2 cellular contexts compared by ENCODE assay signal in the genomic region with DNA sequence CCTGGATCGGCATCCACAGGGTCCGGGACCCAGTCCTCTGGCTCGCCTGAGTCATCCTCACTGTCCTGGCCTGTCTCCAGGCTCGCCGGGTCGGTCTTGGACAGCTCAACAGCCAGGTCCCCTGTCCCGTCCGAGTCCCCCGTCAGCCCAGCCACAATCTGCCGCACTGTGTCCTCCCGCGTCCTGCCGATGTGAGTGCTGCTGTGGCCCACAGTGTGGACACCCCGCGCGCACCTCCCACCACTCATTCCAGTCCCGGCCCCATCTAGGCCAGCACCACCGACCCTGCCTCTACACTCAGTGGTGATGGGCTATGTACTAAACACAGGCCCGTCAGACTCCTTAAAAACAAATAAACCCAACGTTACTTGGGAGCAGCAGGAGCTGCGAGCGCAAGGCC.
A peak's percentile ranks its signal among the peaks of the same experiment; 100 is the strongest.
TF ChIP-seq lines count a peak whose summit lies in the region.

No MANE protein-coding gene starts in this region.

TF ChIP-seq in K562, 482 proteins besides CTCF, POLR2A, EP300 and RAD21:
- TF ChIP-seq HLTF (IDR thresholded peaks at IDR 0.05): no peak
- TF ChIP-seq ZNF445 (CRISPR knock-in tag; IDR thresholded peaks at IDR 0.05; ENCODE audit: low read depth): no peak
- TF ChIP-seq HSF4 (CRISPR knock-in tag; IDR thresholded peaks at IDR 0.05; ENCODE audit: borderline replicate concordance): no peak
- no peak for TF ChIP-seq ZNF740 (CRISPR knock-in tag; IDR thresholded peaks at IDR 0.05)
- no peak for TF ChIP-seq ZNF740 (tag; IDR thresholded peaks at IDR 0.05)
- peak; percentile 42; the same call in 1 of the 2 replicates for TF ChIP-seq RBFOX2 (IDR thresholded peaks at IDR 0.05; ENCODE audit: low read depth, low read length)
- TF ChIP-seq CXXC5 (CRISPR knock-in tag; IDR thresholded peaks at IDR 0.05): no peak
- no peak for TF ChIP-seq ELF2 (CRISPR knock-in tag; IDR thresholded peaks at IDR 0.05)
TF ChIP-seq in K562: peak in this region for 1.

TF ChIP-seq in GM12891, 5 proteins besides CTCF, POLR2A, EP300 and RAD21:
- TF ChIP-seq SPI1 (IDR thresholded peaks at IDR 0.05; ENCODE audit: low read depth, low read length): no peak
- no peak for TF ChIP-seq POU2F2 (IDR thresholded peaks at IDR 0.05; ENCODE audit: low read depth, low read length)
- no peak for TF ChIP-seq TAF1 (IDR thresholded peaks at IDR 0.05; ENCODE audit: low read depth, low read length)
- TF ChIP-seq POLR2AphosphoS5 (IDR thresholded peaks at IDR 0.05; ENCODE audit: low read depth, low read length): no peak
- no peak for TF ChIP-seq PAX5 (IDR thresholded peaks at IDR 0.05; ENCODE audit: insufficient read depth, low read length, severe bottlenecking)
